8 cellular contexts compared by ENCODE assay signal in the genomic region with DNA sequence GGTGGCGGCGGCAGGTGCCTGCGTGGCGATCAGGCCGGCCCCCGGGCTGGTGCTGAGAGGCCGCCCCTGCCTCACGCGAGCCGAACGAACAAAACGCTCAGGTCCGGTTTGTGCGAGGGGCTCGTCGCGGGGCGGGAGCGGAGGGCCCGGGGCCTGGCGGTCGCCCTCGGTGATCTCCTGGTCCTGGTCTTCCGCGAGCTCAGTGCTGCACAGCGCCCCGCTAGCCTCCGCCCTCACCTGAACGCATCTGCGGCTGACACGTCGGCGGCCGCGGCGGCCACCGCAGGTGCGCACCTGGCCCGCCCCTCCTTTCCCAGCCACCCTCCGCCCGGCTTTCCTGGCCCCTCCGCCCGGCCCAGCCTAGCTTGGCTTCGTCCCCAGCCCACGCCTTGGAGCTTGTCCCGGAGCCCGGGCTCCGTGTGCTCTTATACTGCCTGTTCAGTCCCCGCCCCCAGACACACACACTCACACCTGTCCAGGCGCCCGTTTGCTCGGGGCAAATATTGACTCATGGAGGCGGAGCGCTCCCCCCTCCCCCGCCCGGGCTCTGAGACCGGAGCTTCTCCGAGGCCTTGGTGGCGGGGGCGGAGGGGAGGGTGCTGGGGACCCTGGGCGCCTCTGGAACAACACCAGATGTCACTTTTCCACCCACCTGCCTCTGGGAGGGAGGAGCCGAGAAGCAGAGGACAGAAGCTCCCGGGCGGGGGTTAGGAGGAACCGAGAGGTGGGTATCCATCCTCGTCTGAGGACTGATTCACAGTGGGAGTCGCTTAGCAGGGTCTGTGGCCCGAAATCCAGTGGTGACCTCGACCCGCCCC.
DNase-seq lines count a peak whose midpoint lies in the region; ATAC-seq lines count a peak whose summit lies in the region.

No MANE protein-coding gene starts in this region.

- H3K4me3 ChIP-seq in HUES6 (ENCODE audit: low read depth, low read length) = peak overlapping the region; percentile 62
- H3K4me3 ChIP-seq in duodenal mucosa (ENCODE audit: low read depth in 1 of 2, low read length in 2 of 2) = peak overlapping the region; percentile 57 to 61
- H3K4me3 ChIP-seq in rectal smooth muscle tissue (ENCODE audit: low read length) = peak overlapping the region; percentile 53

- no peaks in the 10 kb centered on the region for H3K36me3 ChIP-seq in HUES6 (ENCODE audit: control insufficient read depth, insufficient read depth, low read length)
- H3K36me3 ChIP-seq in duodenal mucosa (ENCODE audit: control insufficient read depth in 1 of 2, insufficient read depth in 2 of 2, low read length in 2 of 2) = no peaks in the 10 kb centered on the region
- no peaks in the 10 kb centered on the region for H3K36me3 ChIP-seq in rectal smooth muscle tissue (ENCODE audit: control insufficient read depth, insufficient read depth, low read length)

- ATAC-seq in HG02973 (IDR thresholded peaks at IDR 0.05; ENCODE audit: unreplicated experiment) = no peak
- ATAC-seq in GM18858 (IDR thresholded peaks at IDR 0.05; ENCODE audit: unreplicated experiment) = no peak

- H3K9me3 ChIP-seq in HUES6 (ENCODE audit: control insufficient read depth, insufficient read depth, low read depth, low read length) (no peaks in the 10 kb centered on the region), duodenal mucosa (ENCODE audit: control insufficient read depth in 1 of 2, low read length in 2 of 2) (no peaks in the 10 kb centered on the region)

- DNase-seq in NCI-H524 treated with DMSO at 0.1 percent for 48 hours (lab: John Stamatoyannopoulos, UW) (peak; percentile 49), NOMO-1 treated with DMSO at 0.1 percent for 48 hours (lab: John Stamatoyannopoulos, UW; ENCODE audit: unreplicated experiment) (no peak), COLO829 (ENCODE audit: low spot score) (no peak)

- no peak overlapping the region for H3K27ac ChIP-seq in HUES6 (ENCODE audit: low read depth, low read length)
- H3K27ac ChIP-seq in duodenal mucosa (ENCODE audit: low read depth, low read length) = peak overlapping the region; percentile 50
- no peak overlapping the region for H3K27ac ChIP-seq in rectal smooth muscle tissue (ENCODE audit: low read depth, low read length)

- H3K27me3 ChIP-seq in HUES6 (ENCODE audit: control insufficient read depth, insufficient read depth, low read length) (peaks cover 97% of the 10 kb centered on the region), duodenal mucosa (ENCODE audit: control insufficient read depth in 1 of 2, insufficient read depth in 2 of 2, low read length in 2 of 2) (peaks cover 54 to 56% of the 10 kb centered on the region in 2 donors), rectal smooth muscle tissue (ENCODE audit: control insufficient read depth, insufficient read depth, low read length) (peaks cover 39% of the 10 kb centered on the region)

- H3K4me1 ChIP-seq in HUES6 (ENCODE audit: control insufficient read depth, insufficient read depth, low read length) (peaks cover 36% of the 10 kb centered on the region), duodenal mucosa (ENCODE audit: control insufficient read depth in 1 of 2, insufficient read depth in 2 of 2, low read length in 2 of 2) (peaks cover 9 to 19% of the 10 kb centered on the region in 2 donors), rectal smooth muscle tissue (ENCODE audit: control insufficient read depth, insufficient read depth, low read length) (peaks cover 3% of the 10 kb centered on the region)

- H3K9ac ChIP-seq in HUES6 (ENCODE audit: low read length) (no peak overlapping the region), duodenal mucosa (ENCODE audit: low read depth in 1 of 2, low read length in 2 of 2) (peak overlapping the region; percentile 57 to 71), rectal smooth muscle tissue (ENCODE audit: low read length) (no peak overlapping the region)

Comparison
In these comparisons a context has a peak if more than half of its experiments do, and no peak if none do; other contexts are left out.
1. H3K9ac ChIP-seq: peak in duodenal mucosa (2 of 2); none in HUES6 (single experiment) and rectal smooth muscle tissue (single experiment).
2. Peak in every context shown above with its lines, with median percentiles within 50 percentile points of each other: H3K4me3 ChIP-seq.